1 cellular context compared by ENCODE assay signal in the genomic region with DNA sequence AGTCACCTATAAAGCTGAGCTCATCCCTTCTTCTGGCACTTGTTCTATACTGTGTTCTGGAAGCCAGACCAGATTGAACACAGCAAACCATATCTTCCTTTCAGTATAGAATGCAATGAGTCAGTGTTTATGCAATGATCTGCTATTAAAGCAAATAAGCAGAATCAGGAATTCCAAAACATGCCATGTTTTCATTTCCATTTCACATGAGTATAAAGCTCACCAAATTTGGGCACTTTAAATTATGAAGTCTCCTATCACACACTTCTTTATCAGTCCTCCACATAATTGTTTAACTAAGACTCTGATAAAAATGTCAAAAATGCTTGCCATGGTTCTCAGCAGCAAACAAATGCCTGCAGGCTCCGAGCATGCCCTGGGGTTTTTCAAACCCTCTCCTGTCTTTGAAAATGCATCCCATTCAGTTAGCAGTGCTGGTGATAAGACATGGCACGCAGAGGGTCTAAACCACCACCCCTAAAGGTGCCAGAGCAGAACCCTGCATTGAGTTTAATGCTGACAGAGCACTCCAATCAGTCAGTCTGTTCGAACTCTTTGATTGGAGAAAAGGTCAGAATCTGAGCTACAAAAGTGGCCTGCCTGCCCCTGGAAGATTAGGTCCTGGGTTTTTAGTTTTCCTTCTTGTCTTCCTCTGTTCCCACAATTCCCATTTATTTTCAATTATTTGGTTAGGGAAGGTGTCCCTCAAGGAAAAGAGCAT.
TF ChIP-seq lines count a peak whose summit lies in the region.

No MANE protein-coding gene starts in this region.

TF ChIP-seq in GM12878, 131 proteins besides CTCF, POLR2A, EP300 and RAD21 (continued from another document):
- TF ChIP-seq, protein P1, sequence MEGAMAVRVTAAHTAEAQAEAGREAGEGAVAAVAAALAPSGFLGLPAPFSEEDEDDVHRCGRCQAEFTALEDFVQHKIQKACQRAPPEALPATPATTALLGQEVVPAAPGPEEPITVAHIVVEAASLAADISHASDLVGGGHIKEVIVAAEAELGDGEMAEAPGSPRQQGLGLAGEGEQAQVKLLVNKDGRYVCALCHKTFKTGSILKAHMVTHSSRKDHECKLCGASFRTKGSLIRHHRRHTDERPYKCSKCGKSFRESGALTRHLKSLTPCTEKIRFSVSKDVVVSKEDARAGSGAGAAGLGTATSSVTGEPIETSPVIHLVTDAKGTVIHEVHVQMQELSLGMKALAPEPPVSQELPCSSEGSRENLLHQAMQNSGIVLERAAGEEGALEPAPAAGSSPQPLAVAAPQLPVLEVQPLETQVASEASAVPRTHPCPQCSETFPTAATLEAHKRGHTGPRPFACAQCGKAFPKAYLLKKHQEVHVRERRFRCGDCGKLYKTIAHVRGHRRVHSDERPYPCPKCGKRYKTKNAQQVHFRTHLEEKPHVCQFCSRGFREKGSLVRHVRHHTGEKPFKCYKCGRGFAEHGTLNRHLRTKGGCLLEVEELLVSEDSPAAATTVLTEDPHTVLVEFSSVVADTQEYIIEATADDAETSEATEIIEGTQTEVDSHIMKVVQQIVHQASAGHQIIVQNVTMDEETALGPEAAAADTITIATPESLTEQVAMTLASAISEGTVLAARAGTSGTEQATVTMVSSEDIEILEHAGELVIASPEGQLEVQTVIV (IDR thresholded peaks at IDR 0.05; ENCODE audit: borderline replicate concordance, partially characterized antibody) = no peak
